In the genomic region with DNA sequence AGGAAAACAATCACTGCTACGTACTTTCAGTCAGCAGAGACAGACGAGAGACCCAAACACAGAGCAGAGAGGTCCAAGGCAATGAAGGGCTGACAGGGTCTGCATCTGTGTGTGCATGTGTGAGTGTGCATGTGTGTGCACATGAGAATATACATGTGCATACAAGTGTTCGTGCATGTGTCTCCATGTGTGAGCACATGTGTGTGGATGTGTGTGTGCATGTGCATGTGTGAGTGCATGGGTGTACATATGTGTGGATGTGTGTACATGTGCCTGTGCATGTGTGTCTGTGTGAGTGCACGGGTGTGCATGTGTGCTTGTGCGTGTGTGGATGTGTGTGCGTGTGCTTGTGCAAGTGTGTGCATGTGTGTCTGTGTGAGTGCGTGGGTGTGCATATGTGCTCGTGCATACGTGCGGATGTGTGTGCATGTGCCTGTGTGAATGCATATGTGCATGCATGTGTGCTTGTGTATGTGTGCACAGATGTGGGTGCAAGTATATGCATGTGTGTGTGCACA, we compare ENCODE assay signal across 1 cellular context.
TF ChIP-seq lines count a peak whose summit lies in the region.

No MANE protein-coding gene starts in this region.

TF ChIP-seq in IMR-90, 13 proteins besides CTCF, POLR2A, EP300 and RAD21 (continued from another document):
- TF ChIP-seq, protein P1, sequence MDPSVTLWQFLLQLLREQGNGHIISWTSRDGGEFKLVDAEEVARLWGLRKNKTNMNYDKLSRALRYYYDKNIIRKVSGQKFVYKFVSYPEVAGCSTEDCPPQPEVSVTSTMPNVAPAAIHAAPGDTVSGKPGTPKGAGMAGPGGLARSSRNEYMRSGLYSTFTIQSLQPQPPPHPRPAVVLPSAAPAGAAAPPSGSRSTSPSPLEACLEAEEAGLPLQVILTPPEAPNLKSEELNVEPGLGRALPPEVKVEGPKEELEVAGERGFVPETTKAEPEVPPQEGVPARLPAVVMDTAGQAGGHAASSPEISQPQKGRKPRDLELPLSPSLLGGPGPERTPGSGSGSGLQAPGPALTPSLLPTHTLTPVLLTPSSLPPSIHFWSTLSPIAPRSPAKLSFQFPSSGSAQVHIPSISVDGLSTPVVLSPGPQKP (IDR thresholded peaks at IDR 0.05; ENCODE audit: borderline replicate concordance, low read depth, low read length): no peak
- TF ChIP-seq, protein P2, sequence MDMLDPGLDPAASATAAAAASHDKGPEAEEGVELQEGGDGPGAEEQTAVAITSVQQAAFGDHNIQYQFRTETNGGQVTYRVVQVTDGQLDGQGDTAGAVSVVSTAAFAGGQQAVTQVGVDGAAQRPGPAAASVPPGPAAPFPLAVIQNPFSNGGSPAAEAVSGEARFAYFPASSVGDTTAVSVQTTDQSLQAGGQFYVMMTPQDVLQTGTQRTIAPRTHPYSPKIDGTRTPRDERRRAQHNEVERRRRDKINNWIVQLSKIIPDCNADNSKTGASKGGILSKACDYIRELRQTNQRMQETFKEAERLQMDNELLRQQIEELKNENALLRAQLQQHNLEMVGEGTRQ (IDR thresholded peaks at IDR 0.05; ENCODE audit: low read depth, low read length): no peak
- no peak for TF ChIP-seq RFX5 (IDR thresholded peaks at IDR 0.05; ENCODE audit: low read depth, low read length)
- no peak for TF ChIP-seq CHD1 (IDR thresholded peaks at IDR 0.05; ENCODE audit: low read depth, low read length)
- TF ChIP-seq MXI1 (IDR thresholded peaks at IDR 0.05; ENCODE audit: borderline replicate concordance, low read depth, low read length): no peak
- TF ChIP-seq BHLHE40 (IDR thresholded peaks at IDR 0.05; ENCODE audit: low read depth, low read length): no peak
- no peak for TF ChIP-seq FOS (IDR thresholded peaks at IDR 0.05; ENCODE audit: low read depth, low read length)
TF ChIP-seq in IMR-90: peak in this region for 0.
